18 cellular contexts compared by ENCODE assay signal in the genomic region with DNA sequence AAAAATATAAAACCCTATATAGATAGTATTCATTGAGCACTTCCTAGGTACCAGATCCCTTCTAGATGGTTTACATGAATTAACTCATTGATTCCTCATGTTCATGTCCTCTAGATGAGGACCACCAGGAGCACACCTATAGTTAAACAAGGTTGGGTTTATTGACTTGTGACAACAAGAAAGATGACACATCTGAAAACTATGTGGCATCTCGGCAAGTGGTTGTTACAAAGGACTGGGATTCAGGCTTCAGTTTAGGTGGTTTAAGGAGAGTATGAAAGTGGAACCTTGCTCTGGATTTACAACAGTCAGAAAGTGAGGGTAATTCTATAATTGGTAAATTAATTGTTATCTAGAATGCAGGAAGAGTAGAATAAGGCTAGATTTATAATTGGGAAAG.
"Had no signal": no experiment of that assay in that cellular context is flagged by ENCODE, and none has a peak within 500 bp of the region (broad histone marks: within the 10 kb centered on the region; RNA-seq: fewer than 3 reads in every experiment).

No MANE protein-coding gene starts in this region.

- H3K36me3 Mint-ChIP-seq: activated naive CD4-positive, alpha-beta T cell treated with anti-CD3 and anti-CD28 coated beads, Interleukin-2, amount 50 U/mL, for 24 hours had no signal

- H3K4me1 ChIP-seq: esophagus squamous epithelium, parathyroid adenoma, thyroid gland, uterus had no signal

- H3K36me3 ChIP-seq: esophagus squamous epithelium, thyroid gland, uterus had no signal

- H3K27ac ChIP-seq: esophagus squamous epithelium, parathyroid adenoma, thyroid gland, uterus had no signal

- H3K4me3 ChIP-seq: esophagus squamous epithelium, lung, thyroid gland, uterus had no signal

- DNase-seq: activated CD4-positive, alpha-beta T cell treated with anti-CD3 and anti-CD28 coated beads, Interleukin-2, amount 10 ng/mL, durations not matched to agents 24 days and 14 days; activated CD8-positive, alpha-beta memory T cell treated with anti-CD3 and anti-CD28 coated beads, Interleukin-2, amount 50 U/mL, for 4 hours; activated effector memory CD4-positive, alpha-beta T cell treated with Interleukin-2 at 50 U/mL for 16 hours; activated T-cell treated with anti-CD3 and anti-CD28 coated beads, Interleukin-2, amount 50 U/mL, for 4 hours; effector CD4-positive, alpha-beta T cell; esophagus squamous epithelium; midbrain; stimulated activated CD4-positive, alpha-beta T cell treated with anti-CD3 and anti-CD28 coated beads, Interleukin-12 subunit alpha, Interleukin-12 subunit beta, amount 100 ng/mL, for 4 hours; stimulated activated CD4-positive, alpha-beta T cell treated with anti-CD3 and anti-CD28 coated beads, Interleukin-1b, Interleukin-23, amount 100 ng/mL, for 48 hours; stimulated activated CD8-positive, alpha-beta memory T cell treated with anti-CD3 and anti-CD28 coated beads, Interleukin-4, amount 100 ng/mL, for 48 hours; stimulated activated naive CD4-positive, alpha-beta T cell; T1000; thyroid gland; uterus had no signal

- H3K27ac Mint-ChIP-seq: activated CD4-positive, alpha-beta T cell treated with anti-CD3 and anti-CD28 coated beads, Interleukin-2, amount 10 ng/mL, durations not matched to agents 24 days and 14 days; activated naive CD4-positive, alpha-beta T cell treated with anti-CD3 and anti-CD28 coated beads, Interleukin-2, amount 50 U/mL, for 24 hours; nephron had no signal

- H3K79me2 ChIP-seq: parathyroid adenoma had no signal

- H3K9me3 ChIP-seq: esophagus squamous epithelium, thyroid gland, uterus had no signal

- H3K4me1 Mint-ChIP-seq: activated CD4-positive, alpha-beta T cell treated with anti-CD3 and anti-CD28 coated beads, Interleukin-2, amount 10 ng/mL, durations not matched to agents 24 days and 14 days; activated naive CD4-positive, alpha-beta T cell treated with anti-CD3 and anti-CD28 coated beads, Interleukin-2, amount 50 U/mL, for 24 hours; nephron had no signal

- H3K9ac ChIP-seq: parathyroid adenoma had no signal

- H3K4me3 Mint-ChIP-seq: activated CD4-positive, alpha-beta T cell treated with anti-CD3 and anti-CD28 coated beads, Interleukin-2, amount 10 ng/mL, durations not matched to agents 24 days and 14 days; activated naive CD4-positive, alpha-beta T cell treated with anti-CD3 and anti-CD28 coated beads, Interleukin-2, amount 50 U/mL, for 24 hours; activated T-cell treated with anti-CD3 and anti-CD28 coated beads, Interleukin-2, amount 50 U/mL, for 4 hours; nephron had no signal

- H3K27me3 ChIP-seq: esophagus squamous epithelium, thyroid gland, uterus had no signal

- H2AFZ ChIP-seq: parathyroid adenoma had no signal

- ATAC-seq: activated T-cell treated with anti-CD3 and anti-CD28 coated beads, Interleukin-2, amount 50 U/mL, for 4 hours had no signal
